ENCODE assay signal across 29 cellular contexts in the genomic region with DNA sequence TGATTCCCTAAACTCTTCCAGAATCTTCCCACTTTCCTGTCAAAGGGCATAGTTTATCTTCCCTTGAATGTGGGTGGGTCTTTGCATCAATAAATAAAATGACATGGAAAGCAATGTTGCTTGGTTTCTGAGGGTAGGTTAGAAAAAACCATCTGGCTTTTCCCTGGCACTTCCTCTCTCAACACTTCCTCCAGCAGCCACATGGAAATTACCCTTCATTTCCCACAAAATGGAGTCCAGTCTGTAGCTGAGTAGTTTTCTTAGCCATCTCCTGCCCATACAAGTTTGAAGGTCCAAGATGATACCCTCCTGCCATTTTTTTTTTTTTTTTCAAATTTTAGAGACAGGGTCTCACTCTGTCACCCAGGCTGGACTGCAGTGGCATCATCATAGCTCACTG.
"Had no signal": no experiment of that assay in that cellular context is flagged by ENCODE, and none has a peak within 500 bp of the region (broad histone marks: within the 10 kb centered on the region; RNA-seq: fewer than 3 reads in every experiment).

No MANE protein-coding gene starts in this region.

- H3K4me2 ChIP-seq: KMS-11 had no signal

- DNase-seq: activated CD4-positive, alpha-beta memory T cell treated with anti-CD3 and anti-CD28 coated beads, Interleukin-2, amount 10 ng/mL, durations not matched to agents 7 days and 5 days; activated CD4-positive, alpha-beta T cell treated with anti-CD3 and anti-CD28 coated beads for 1 hour; activated CD4-positive, alpha-beta T cell treated with anti-CD3 and anti-CD28 coated beads for 48 hours; activated CD4-positive, CD25-positive, alpha-beta regulatory T cell; activated CD8-positive, alpha-beta memory T cell treated with anti-CD3 and anti-CD28 coated beads for 24 hours; activated CD8-positive, alpha-beta memory T cell treated with anti-CD3 and anti-CD28 coated beads, Interleukin-2, amount 10 ng/mL, durations not matched to agents 7 days and 5 days; activated gamma-delta T cell; activated naive CD4-positive, alpha-beta T cell treated with anti-CD3 and anti-CD28 coated beads for 36 hours; activated T-cell treated with anti-CD3 and anti-CD28 coated beads, Interleukin-2, amount 50 U/mL, for 1 hour; adrenal gland; body of pancreas; MM.1S; NCI-H1092; NCI-H1436 treated with DMSO at 0.1 percent for 48 hours; NCI-H1694 treated with DMSO at 0.1 percent for 48 hours; NCI-H2029; NCI-H345; NCI-H524 treated with DMSO at 0.1 percent for 48 hours; SHP77; SW 1271; T-helper 1 cell; T-helper 2 cell; T-helper 9 cell; WERI-Rb-1 had no signal

- H3K9me3 ChIP-seq: adrenal gland, body of pancreas, breast epithelium had no signal

- H3K4me3 ChIP-seq: adrenal gland, body of pancreas, breast epithelium had no signal

- ATAC-seq: activated CD8-positive, alpha-beta memory T cell treated with anti-CD3 and anti-CD28 coated beads, Interleukin-2, amount 10 ng/mL, durations not matched to agents 7 days and 5 days; activated naive CD4-positive, alpha-beta T cell treated with anti-CD3 and anti-CD28 coated beads, Interleukin-2, amount 50 U/mL, for 72 hours; body of pancreas; Panc1; SK-N-SH treated with all-trans-retinoic acid at 6 μM for 48 hours had no signal

- H3K36me3 ChIP-seq: adrenal gland, breast epithelium had no signal

- H3K9ac ChIP-seq: KMS-11 had no signal

- H3K27ac ChIP-seq: adrenal gland, body of pancreas, breast epithelium, KMS-11, WERI-Rb-1 had no signal

- H3K27me3 ChIP-seq: adrenal gland, body of pancreas, breast epithelium had no signal

- H3K4me1 ChIP-seq: adrenal gland, body of pancreas, breast epithelium had no signal
